1 cellular context compared by ENCODE assay signal in the genomic region with DNA sequence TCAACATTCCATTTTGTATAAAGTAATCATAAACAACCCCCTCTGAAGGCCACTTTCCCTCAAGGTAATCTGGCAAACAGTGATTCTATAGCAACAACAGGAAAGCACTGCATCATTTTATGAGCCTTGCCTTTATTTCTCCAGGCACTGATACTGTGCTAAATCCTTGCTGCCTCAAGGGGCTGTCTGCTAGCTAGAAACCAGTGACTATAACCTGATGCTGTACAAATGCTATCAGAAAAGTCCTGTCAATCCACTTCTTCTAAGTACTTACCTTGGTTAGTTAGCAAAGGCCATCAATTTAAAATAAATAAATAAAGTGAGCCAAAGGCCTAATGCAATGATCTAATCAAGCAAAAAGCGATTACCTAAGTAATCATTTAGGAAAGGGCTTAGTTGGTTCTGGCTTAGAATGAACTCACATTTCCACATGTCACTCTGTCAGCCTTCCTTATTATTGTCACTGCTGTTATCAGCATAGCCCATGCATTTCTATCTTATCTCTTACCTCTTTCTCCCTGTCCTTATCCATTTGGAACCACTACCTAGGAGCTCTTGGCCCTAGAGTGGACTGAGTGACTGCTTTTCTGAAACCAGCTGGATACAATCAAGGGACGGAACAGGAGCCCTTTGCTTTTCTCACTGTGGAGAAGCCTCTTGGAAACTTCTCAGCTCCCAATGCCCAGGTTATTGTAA.
TF ChIP-seq lines count a peak whose summit lies in the region.

No MANE protein-coding gene starts in this region.

TF ChIP-seq in K562, 482 proteins besides CTCF, POLR2A, EP300 and RAD21 (continued from another document and continues in another):
- TF ChIP-seq, protein P1, sequence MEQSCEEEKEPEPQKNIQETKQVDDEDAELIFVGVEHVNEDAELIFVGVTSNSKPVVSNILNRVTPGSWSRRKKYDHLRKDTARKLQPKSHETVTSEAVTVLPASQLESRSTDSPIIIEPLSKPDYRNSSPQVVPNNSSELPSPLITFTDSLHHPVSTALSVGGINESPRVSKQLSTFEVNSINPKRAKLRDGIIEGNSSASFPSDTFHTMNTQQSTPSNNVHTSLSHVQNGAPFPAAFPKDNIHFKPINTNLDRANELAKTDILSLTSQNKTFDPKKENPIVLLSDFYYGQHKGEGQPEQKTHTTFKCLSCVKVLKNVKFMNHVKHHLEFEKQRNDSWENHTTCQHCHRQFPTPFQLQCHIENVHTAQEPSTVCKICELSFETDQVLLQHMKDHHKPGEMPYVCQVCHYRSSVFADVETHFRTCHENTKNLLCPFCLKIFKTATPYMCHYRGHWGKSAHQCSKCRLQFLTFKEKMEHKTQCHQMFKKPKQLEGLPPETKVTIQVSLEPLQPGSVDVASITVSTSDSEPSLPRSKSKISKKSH (CRISPR knock-in tag; IDR thresholded peaks at IDR 0.05), result no peak
- TF ChIP-seq PCBP1 (IDR thresholded peaks at IDR 0.05; ENCODE audit: low read depth, low read length, poor library complexity, severe bottlenecking), result no peak
- TF ChIP-seq SP1 (CRISPR knock-in tag; IDR thresholded peaks at IDR 0.05), result peak; percentile 42; the same call in 1 of the 2 replicates
- TF ChIP-seq CBX5 (IDR thresholded peaks at IDR 0.05; ENCODE audit: borderline replicate concordance, low read depth), result no peak
- no peak for TF ChIP-seq TCF7 (IDR thresholded peaks at IDR 0.05; ENCODE audit: borderline replicate concordance)
- TF ChIP-seq KLF13 (tag; IDR thresholded peaks at IDR 0.05; ENCODE audit: borderline replicate concordance, low read depth), result no peak
- no peak for TF ChIP-seq ZNF140 (CRISPR knock-in tag; IDR thresholded peaks at IDR 0.05)
- TF ChIP-seq CEBPB (tag; IDR thresholded peaks at IDR 0.05), result no peak
- TF ChIP-seq POLR2B (IDR thresholded peaks at IDR 0.05; ENCODE audit: low read depth, partially characterized antibody), result no peak
- no peak for TF ChIP-seq FOXP1 (CRISPR knock-in tag; IDR thresholded peaks at IDR 0.05)
- no peak for TF ChIP-seq MCM5 (IDR thresholded peaks at IDR 0.05; ENCODE audit: low read depth)
- TF ChIP-seq, protein P2, sequence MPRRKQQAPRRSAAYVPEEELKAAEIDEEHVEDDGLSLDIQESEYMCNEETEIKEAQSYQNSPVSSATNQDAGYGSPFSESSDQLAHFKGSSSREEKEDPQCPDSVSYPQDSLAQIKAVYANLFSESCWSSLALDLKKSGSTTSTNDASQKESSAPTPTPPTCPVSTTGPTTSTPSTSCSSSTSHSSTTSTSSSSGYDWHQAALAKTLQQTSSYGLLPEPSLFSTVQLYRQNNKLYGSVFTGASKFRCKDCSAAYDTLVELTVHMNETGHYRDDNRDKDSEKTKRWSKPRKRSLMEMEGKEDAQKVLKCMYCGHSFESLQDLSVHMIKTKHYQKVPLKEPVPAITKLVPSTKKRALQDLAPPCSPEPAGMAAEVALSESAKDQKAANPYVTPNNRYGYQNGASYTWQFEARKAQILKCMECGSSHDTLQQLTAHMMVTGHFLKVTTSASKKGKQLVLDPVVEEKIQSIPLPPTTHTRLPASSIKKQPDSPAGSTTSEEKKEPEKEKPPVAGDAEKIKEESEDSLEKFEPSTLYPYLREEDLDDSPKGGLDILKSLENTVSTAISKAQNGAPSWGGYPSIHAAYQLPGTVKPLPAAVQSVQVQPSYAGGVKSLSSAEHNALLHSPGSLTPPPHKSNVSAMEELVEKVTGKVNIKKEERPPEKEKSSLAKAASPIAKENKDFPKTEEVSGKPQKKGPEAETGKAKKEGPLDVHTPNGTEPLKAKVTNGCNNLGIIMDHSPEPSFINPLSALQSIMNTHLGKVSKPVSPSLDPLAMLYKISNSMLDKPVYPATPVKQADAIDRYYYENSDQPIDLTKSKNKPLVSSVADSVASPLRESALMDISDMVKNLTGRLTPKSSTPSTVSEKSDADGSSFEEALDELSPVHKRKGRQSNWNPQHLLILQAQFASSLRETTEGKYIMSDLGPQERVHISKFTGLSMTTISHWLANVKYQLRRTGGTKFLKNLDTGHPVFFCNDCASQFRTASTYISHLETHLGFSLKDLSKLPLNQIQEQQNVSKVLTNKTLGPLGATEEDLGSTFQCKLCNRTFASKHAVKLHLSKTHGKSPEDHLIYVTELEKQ (CRISPR knock-in tag; IDR thresholded peaks at IDR 0.05), result no peak
- no peak for TF ChIP-seq PYGO2 (tag; IDR thresholded peaks at IDR 0.05)
- TF ChIP-seq FOXJ3 (CRISPR knock-in tag; IDR thresholded peaks at IDR 0.05), result no peak
- TF ChIP-seq, protein P3, sequence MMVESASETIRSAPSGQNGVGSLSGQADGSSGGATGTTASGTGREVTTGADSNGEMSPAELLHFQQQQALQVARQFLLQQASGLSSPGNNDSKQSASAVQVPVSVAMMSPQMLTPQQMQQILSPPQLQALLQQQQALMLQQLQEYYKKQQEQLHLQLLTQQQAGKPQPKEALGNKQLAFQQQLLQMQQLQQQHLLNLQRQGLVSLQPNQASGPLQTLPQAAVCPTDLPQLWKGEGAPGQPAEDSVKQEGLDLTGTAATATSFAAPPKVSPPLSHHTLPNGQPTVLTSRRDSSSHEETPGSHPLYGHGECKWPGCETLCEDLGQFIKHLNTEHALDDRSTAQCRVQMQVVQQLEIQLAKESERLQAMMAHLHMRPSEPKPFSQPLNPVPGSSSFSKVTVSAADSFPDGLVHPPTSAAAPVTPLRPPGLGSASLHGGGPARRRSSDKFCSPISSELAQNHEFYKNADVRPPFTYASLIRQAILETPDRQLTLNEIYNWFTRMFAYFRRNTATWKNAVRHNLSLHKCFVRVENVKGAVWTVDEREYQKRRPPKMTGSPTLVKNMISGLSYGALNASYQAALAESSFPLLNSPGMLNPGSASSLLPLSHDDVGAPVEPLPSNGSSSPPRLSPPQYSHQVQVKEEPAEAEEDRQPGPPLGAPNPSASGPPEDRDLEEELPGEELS (CRISPR knock-in tag; IDR thresholded peaks at IDR 0.05; ENCODE audit: borderline replicate concordance), result no peak
- TF ChIP-seq, protein P4, sequence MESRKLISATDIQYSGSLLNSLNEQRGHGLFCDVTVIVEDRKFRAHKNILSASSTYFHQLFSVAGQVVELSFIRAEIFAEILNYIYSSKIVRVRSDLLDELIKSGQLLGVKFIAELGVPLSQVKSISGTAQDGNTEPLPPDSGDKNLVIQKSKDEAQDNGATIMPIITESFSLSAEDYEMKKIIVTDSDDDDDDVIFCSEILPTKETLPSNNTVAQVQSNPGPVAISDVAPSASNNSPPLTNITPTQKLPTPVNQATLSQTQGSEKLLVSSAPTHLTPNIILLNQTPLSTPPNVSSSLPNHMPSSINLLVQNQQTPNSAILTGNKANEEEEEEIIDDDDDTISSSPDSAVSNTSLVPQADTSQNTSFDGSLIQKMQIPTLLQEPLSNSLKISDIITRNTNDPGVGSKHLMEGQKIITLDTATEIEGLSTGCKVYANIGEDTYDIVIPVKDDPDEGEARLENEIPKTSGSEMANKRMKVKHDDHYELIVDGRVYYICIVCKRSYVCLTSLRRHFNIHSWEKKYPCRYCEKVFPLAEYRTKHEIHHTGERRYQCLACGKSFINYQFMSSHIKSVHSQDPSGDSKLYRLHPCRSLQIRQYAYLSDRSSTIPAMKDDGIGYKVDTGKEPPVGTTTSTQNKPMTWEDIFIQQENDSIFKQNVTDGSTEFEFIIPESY (CRISPR knock-in tag; IDR thresholded peaks at IDR 0.05), result no peak
- TF ChIP-seq CAMTA2 (CRISPR knock-in tag; conservative IDR thresholded peaks at IDR 0.05), result no peak
- no peak for TF ChIP-seq ZNF436 (CRISPR knock-in tag; IDR thresholded peaks at IDR 0.05)
- TF ChIP-seq, protein P5, sequence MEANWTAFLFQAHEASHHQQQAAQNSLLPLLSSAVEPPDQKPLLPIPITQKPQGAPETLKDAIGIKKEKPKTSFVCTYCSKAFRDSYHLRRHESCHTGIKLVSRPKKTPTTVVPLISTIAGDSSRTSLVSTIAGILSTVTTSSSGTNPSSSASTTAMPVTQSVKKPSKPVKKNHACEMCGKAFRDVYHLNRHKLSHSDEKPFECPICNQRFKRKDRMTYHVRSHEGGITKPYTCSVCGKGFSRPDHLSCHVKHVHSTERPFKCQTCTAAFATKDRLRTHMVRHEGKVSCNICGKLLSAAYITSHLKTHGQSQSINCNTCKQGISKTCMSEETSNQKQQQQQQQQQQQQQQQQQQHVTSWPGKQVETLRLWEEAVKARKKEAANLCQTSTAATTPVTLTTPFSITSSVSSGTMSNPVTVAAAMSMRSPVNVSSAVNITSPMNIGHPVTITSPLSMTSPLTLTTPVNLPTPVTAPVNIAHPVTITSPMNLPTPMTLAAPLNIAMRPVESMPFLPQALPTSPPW (CRISPR knock-in tag; IDR thresholded peaks at IDR 0.05), result no peak
- TF ChIP-seq ZNF146 (CRISPR knock-in tag; IDR thresholded peaks at IDR 0.05; ENCODE audit: unreplicated experiment), result no peak
- TF ChIP-seq NFRKB (IDR thresholded peaks at IDR 0.05; ENCODE audit: low read depth), result no peak
- TF ChIP-seq MAFF (IDR thresholded peaks at IDR 0.05; ENCODE audit: low read length), result no peak
- no peak for TF ChIP-seq RBM25 (IDR thresholded peaks at IDR 0.05; ENCODE audit: low read depth, low read length, severe bottlenecking)
- no peak for TF ChIP-seq ZNF583 (CRISPR knock-in tag; IDR thresholded peaks at IDR 0.05)
- TF ChIP-seq ZFP36 (IDR thresholded peaks at IDR 0.05; ENCODE audit: low read depth, low read length, partially characterized antibody), result no peak
- peak; percentile 24; the same call in 1 of the 2 replicates for TF ChIP-seq MAFG (tag; conservative IDR thresholded peaks at IDR 0.05)
- TF ChIP-seq, protein P6, sequence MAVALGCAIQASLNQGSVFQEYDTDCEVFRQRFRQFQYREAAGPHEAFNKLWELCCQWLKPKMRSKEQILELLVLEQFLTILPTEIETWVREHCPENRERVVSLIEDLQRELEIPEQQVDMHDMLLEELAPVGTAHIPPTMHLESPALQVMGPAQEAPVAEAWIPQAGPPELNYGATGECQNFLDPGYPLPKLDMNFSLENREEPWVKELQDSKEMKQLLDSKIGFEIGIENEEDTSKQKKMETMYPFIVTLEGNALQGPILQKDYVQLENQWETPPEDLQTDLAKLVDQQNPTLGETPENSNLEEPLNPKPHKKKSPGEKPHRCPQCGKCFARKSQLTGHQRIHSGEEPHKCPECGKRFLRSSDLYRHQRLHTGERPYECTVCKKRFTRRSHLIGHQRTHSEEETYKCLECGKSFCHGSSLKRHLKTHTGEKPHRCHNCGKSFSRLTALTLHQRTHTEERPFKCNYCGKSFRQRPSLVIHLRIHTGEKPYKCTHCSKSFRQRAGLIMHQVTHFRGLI (CRISPR knock-in tag; IDR thresholded peaks at IDR 0.05), result no peak
- TF ChIP-seq GTF2A2 (tag; IDR thresholded peaks at IDR 0.05), result no peak
- TF ChIP-seq, protein P7, sequence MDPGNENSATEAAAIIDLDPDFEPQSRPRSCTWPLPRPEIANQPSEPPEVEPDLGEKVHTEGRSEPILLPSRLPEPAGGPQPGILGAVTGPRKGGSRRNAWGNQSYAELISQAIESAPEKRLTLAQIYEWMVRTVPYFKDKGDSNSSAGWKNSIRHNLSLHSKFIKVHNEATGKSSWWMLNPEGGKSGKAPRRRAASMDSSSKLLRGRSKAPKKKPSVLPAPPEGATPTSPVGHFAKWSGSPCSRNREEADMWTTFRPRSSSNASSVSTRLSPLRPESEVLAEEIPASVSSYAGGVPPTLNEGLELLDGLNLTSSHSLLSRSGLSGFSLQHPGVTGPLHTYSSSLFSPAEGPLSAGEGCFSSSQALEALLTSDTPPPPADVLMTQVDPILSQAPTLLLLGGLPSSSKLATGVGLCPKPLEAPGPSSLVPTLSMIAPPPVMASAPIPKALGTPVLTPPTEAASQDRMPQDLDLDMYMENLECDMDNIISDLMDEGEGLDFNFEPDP (CRISPR knock-in tag; IDR thresholded peaks at IDR 0.05), result no peak
- no peak for TF ChIP-seq FOXA1 (IDR thresholded peaks at IDR 0.05; ENCODE audit: borderline replicate concordance)
- TF ChIP-seq ZNF24 (IDR thresholded peaks at IDR 0.05), result no peak
- TF ChIP-seq, protein P8, sequence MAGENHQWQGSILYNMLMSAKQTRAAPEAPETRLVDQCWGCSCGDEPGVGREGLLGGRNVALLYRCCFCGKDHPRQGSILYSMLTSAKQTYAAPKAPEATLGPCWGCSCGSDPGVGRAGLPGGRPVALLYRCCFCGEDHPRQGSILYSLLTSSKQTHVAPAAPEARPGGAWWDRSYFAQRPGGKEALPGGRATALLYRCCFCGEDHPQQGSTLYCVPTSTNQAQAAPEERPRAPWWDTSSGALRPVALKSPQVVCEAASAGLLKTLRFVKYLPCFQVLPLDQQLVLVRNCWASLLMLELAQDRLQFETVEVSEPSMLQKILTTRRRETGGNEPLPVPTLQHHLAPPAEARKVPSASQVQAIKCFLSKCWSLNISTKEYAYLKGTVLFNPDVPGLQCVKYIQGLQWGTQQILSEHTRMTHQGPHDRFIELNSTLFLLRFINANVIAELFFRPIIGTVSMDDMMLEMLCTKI (IDR thresholded peaks at IDR 0.05; ENCODE audit: partially characterized antibody), result no peak
- TF ChIP-seq ZEB2 (IDR thresholded peaks at IDR 0.05), result peak; percentile 96
- TF ChIP-seq CBFA2T2 (conservative IDR thresholded peaks at IDR 0.05), result peak; percentile 89
- TF ChIP-seq KAT7 (CRISPR knock-in tag; IDR thresholded peaks at IDR 0.05; ENCODE audit: borderline replicate concordance), result no peak
- no peak for TF ChIP-seq HDAC8 (tag; IDR thresholded peaks at IDR 0.05)
- TF ChIP-seq EHMT2 (IDR thresholded peaks at IDR 0.05), result 0 out of 2 replicates have a peak, but pooled peaks have one; percentile 57
- no peak for TF ChIP-seq KAT2B (IDR thresholded peaks at IDR 0.05; ENCODE audit: low read depth, low read length)
- peak; percentile 78 to 79; a peak in 3 of 4 replicates for TF ChIP-seq HDAC1 (IDR thresholded peaks at IDR 0.05)
- 0 out of 2 replicates have a peak, but pooled peaks have one; percentile 18 for TF ChIP-seq SMAD4 (CRISPR knock-in tag; conservative IDR thresholded peaks at IDR 0.05)
- no peak; the same call in 1 of the 2 replicates for TF ChIP-seq CREB1 (IDR thresholded peaks at IDR 0.05)
- TF ChIP-seq CREB1 (CRISPR knock-in tag; IDR thresholded peaks at IDR 0.05), result no peak
- TF ChIP-seq, protein P9, sequence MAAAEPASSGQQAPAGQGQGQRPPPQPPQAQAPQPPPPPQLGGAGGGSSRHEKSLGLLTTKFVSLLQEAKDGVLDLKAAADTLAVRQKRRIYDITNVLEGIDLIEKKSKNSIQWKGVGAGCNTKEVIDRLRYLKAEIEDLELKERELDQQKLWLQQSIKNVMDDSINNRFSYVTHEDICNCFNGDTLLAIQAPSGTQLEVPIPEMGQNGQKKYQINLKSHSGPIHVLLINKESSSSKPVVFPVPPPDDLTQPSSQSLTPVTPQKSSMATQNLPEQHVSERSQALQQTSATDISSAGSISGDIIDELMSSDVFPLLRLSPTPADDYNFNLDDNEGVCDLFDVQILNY (CRISPR knock-in tag; IDR thresholded peaks at IDR 0.05), result no peak
- peak; percentile 94 for TF ChIP-seq DPF2 (IDR thresholded peaks at IDR 0.05)
- no peak for TF ChIP-seq PURB (CRISPR knock-in tag; IDR thresholded peaks at IDR 0.05; ENCODE audit: low read depth)
- TF ChIP-seq SETDB1 (IDR thresholded peaks at IDR 0.05; ENCODE audit: low read length), result no peak
- TF ChIP-seq KDM2B (CRISPR knock-in tag; IDR thresholded peaks at IDR 0.05), result no peak
- TF ChIP-seq XRCC3 (IDR thresholded peaks at IDR 0.05), result no peak
- TF ChIP-seq NEUROD1 (IDR thresholded peaks at IDR 0.05; ENCODE audit: borderline replicate concordance, low read depth, low read length, partially characterized antibody), result no peak
- TF ChIP-seq TEAD1 (CRISPR knock-in tag; IDR thresholded peaks at IDR 0.05), result no peak
